In genomic region chr15:28957606-28958498, GRCh38 we compare ENCODE assay signal across 20 cellular contexts.
DNase-seq lines count a peak whose midpoint lies in the region; ATAC-seq, FAIRE-seq and TF ChIP-seq lines count a peak whose summit lies in the region.
"Had no signal": no experiment of that assay in that cellular context is flagged by ENCODE, and none has a peak within 500 bp of the region (broad histone marks: within the 10 kb centered on the region; RNA-seq: fewer than 3 reads in every experiment).

No MANE protein-coding gene starts in this region.

- H3K9me3 Mint-ChIP-seq in naive thymus-derived CD8-positive, alpha-beta T cell: no peaks in the 10 kb centered on the region
- H3K9me3 Mint-ChIP-seq: CD4-positive, CD25-positive, alpha-beta regulatory T cell; GM23338 had no signal

- ATAC-seq in Right ventricle myocardium superior (ENCODE audit: poor library complexity) (no peak), K562 (peak; percentile 12)
- no peak for ATAC-seq in naive thymus-derived CD8-positive, alpha-beta T cell
- ATAC-seq: GM23338, Right ventricle myocardium inferior had no signal

- 0 out of 2 replicates have a peak, but pooled peaks cover 3% of the 10 kb centered on the region for H4K20me1 ChIP-seq in K562 (replicated peaks; ENCODE audit: control insufficient read depth, insufficient read depth, low read length)
- no peaks in the 10 kb centered on the region for H4K20me1 ChIP-seq in MM.1S (ENCODE audit: insufficient read depth, low read length)

- H3K27ac ChIP-seq in right atrium auricular region (no peak overlapping the region), K562 (ENCODE audit: extremely low read depth, low read depth, low read length) (peak overlapping the region; percentile 28; the same call in 1 of the 3 replicates), MM.1S (ENCODE audit: low read length) (no peak overlapping the region), esophagus squamous epithelium (no peak overlapping the region)

- POLR2A ChIA-PET in K562 (lab: Yijun Ruan, JAX): interaction anchor here (1.4 to 2.3 kb wide), 3 partner anchors 11 to 17 kb away, joined by 3 to 11 read pairs (median 3); no protein-coding TSS in a partner anchor
- POLR2A ChIA-PET in naive thymus-derived CD8-positive, alpha-beta T cell (lab: Charles Lee): interaction anchor here (0.7 kb wide), 1 partner anchor 11 kb away, joined by 5 read pairs; no protein-coding TSS in a partner anchor

- H3K4me1 ChIP-seq in right atrium auricular region: no peaks in the 10 kb centered on the region
- peaks cover 37 to 46% of the 10 kb centered on the region in 2 experiments for H3K4me1 ChIP-seq in K562 (replicated peaks in 1 of 2; ENCODE audit: control insufficient read depth in 2 of 2, insufficient read depth in 2 of 2, low read length in 2 of 2)
- H3K4me1 ChIP-seq in MM.1S (ENCODE audit: low read length): peaks cover 18% of the 10 kb centered on the region
- H3K4me1 ChIP-seq in esophagus squamous epithelium: no peaks in the 10 kb centered on the region

- H3K27me3 ChIP-seq in right atrium auricular region (no peaks in the 10 kb centered on the region), K562 (ENCODE audit: control insufficient read depth in 2 of 2, insufficient read depth in 2 of 2, low read length in 2 of 2) (no peaks in the 10 kb centered on the region), MM.1S (replicated peaks; ENCODE audit: insufficient read depth, low read length) (no peaks in the 10 kb centered on the region), esophagus squamous epithelium (no peaks in the 10 kb centered on the region)

- 83% methylated on average over 18 of the region's 18 CpGs for WGBS in K562 (ENCODE audit: insufficient coverage, low coverage, missing lambda C conversion rate)
- 76 to 86% methylated on average over 4 to 12 of the region's 18 CpGs for WGBS in esophagus squamous epithelium, 2 donors

- H2AFZ ChIP-seq in K562 (ENCODE audit: low read depth, low read length) (no peak overlapping the region), MM.1S (ENCODE audit: low read length) (no peak overlapping the region)
- H2AFZ ChIP-seq: GM23338 had no signal

- no peaks in the 10 kb centered on the region for H3K9me3 ChIP-seq in right atrium auricular region
- H3K9me3 ChIP-seq in K562 (replicated peaks; ENCODE audit: control insufficient read depth, insufficient read depth, low read depth, low read length): no peaks in the 10 kb centered on the region
- H3K9me3 ChIP-seq in MM.1S (replicated peaks; ENCODE audit: insufficient read depth, low read length): no peaks in the 10 kb centered on the region
- H3K9me3 ChIP-seq in esophagus squamous epithelium: no peaks in the 10 kb centered on the region

- no peak for TF ChIP-seq EP300 in K562 (IDR thresholded peaks at IDR 0.05; ENCODE audit: low read length)

- peaks cover 45% of the 10 kb centered on the region for H3K79me2 ChIP-seq in K562 (ENCODE audit: control insufficient read depth, insufficient read depth, low read length)
- H3K79me2 ChIP-seq in MM.1S (ENCODE audit: low read length): peaks cover 6% of the 10 kb centered on the region; the same call in 1 of the 2 replicates

- TF ChIP-seq CTCF in right atrium auricular region (IDR thresholded peaks at IDR 0.05) (no peak), K562 (IDR thresholded peaks at IDR 0.05 in 2 of 3, conservative IDR thresholded peaks at IDR 0.05 in 1 of 3; ENCODE audit: insufficient read depth in 2 of 3, low read depth in 1 of 3, low read length in 3 of 3) (no peak), MM.1S (IDR thresholded peaks at IDR 0.05; ENCODE audit: low read length) (no peak), esophagus squamous epithelium (IDR thresholded peaks at IDR 0.05) (no peak)

- no peaks in the 10 kb centered on the region for H3K36me3 ChIP-seq in right atrium auricular region
- peaks cover 5% of the 10 kb centered on the region; the same call in 2 of the 3 replicates for H3K36me3 ChIP-seq in K562 (ENCODE audit: control insufficient read depth, insufficient read depth, low read length)
- no peaks in the 10 kb centered on the region for H3K36me3 ChIP-seq in MM.1S (replicated peaks; ENCODE audit: insufficient read depth, low read length)
- H3K36me3 ChIP-seq in esophagus squamous epithelium: no peaks in the 10 kb centered on the region

- intact Hi-C loops in Right ventricle myocardium superior (cut with DNase I): no loop called here
- intact Hi-C loops in K562 (cut with micrococcal nuclease): loop anchor here (5.0 kb wide), 1 partner anchor 46 kb away; no protein-coding TSS in a partner anchor
- intact Hi-C loops in esophagus squamous epithelium (cut with DNase I): no loop called here

- H3F3A ChIP-seq in MM.1S (ENCODE audit: insufficient read depth, low read length): no peaks in the 10 kb centered on the region

- peak; percentile 61 for FAIRE-seq in K562 (lab: Jason Lieb, UNC)
- FAIRE-seq: D721Med, G401.6, GM12892 had no signal

- H3K9me2 ChIP-seq in MM.1S (replicated peaks; ENCODE audit: insufficient read depth, low read length): no peaks in the 10 kb centered on the region

- H3K4me2 ChIP-seq in K562 (ENCODE audit: insufficient read depth, low read length) (no peak overlapping the region; the same call in 1 of the 2 replicates), MM.1S (ENCODE audit: low read depth, low read length) (no peak overlapping the region)
- H3K4me2 ChIP-seq: GM23338 had no signal

- peaks cover 0 to 10% (median 10%) of the 10 kb centered on the region in 3 donors for H3K36me3 Mint-ChIP-seq in naive thymus-derived CD8-positive, alpha-beta T cell
- H3K36me3 Mint-ChIP-seq: CD4-positive, CD25-positive, alpha-beta regulatory T cell had no signal

- no TSS peak for BruUV-seq in K562 (replicated peaks; lab: Mats Ljungman, UMichigan)

- no peak for TF ChIP-seq POLR2A in K562 (conservative IDR thresholded peaks at IDR 0.05)
- TF ChIP-seq POLR2A in esophagus squamous epithelium (IDR thresholded peaks at IDR 0.05): no peak

- no peak overlapping the region for H3K4me3 ChIP-seq in right atrium auricular region
- H3K4me3 ChIP-seq in K562: no peak overlapping the region
- H3K4me3 ChIP-seq in MM.1S (ENCODE audit: low read length): no peak overlapping the region
- no peak overlapping the region for H3K4me3 ChIP-seq in esophagus squamous epithelium
- H3K4me3 ChIP-seq: GM23338 had no signal

- in situ Hi-C loops in K562 (cut with MboI): no loop called here

- CTCF ChIA-PET in K562 (lab: Yijun Ruan, JAX; ENCODE audit: low intra/inter-chr PET ratio): no interaction called here

- TF ChIP-seq RAD21 in K562 (CRISPR knock-in tag; conservative IDR thresholded peaks at IDR 0.05 in 1 of 2, IDR thresholded peaks at IDR 0.05 in 1 of 2): no peak

- H3K9me1 ChIP-seq in K562 (ENCODE audit: control insufficient read depth, insufficient read depth, low read length): no peaks in the 10 kb centered on the region

- peak overlapping the region; percentile 34 to 92 (median 82) for H3K27ac Mint-ChIP-seq in naive thymus-derived CD8-positive, alpha-beta T cell
- H3K27ac Mint-ChIP-seq: GM23338 had no signal

- H3K4me3 Mint-ChIP-seq in naive thymus-derived CD8-positive, alpha-beta T cell: peak overlapping the region in 7 of 10 donors; percentile 16 to 82 (median 57)
- H3K4me3 Mint-ChIP-seq: CD4-positive, CD25-positive, alpha-beta regulatory T cell; GM23338 had no signal

- H3K27me3 Mint-ChIP-seq in naive thymus-derived CD8-positive, alpha-beta T cell: no peaks in the 10 kb centered on the region
- H3K27me3 Mint-ChIP-seq: CD4-positive, CD25-positive, alpha-beta regulatory T cell had no signal

- H3K4me1 Mint-ChIP-seq in naive thymus-derived CD8-positive, alpha-beta T cell: peaks cover 55 to 93% (median 84%) of the 10 kb centered on the region in 4 donors

- H3K9ac ChIP-seq in K562 (ENCODE audit: insufficient read depth in 1 of 2, low read depth in 2 of 2, low read length in 2 of 2) (peak overlapping the region in 1 of 2 experiments; percentile 33; a peak in 1 of 4 replicates), MM.1S (ENCODE audit: low read length) (no peak overlapping the region)

- peak; percentile 48 for DNase-seq in right atrium auricular region (ENCODE audit: low spot score)
- no peak for DNase-seq in Right ventricle myocardium superior
- peak in 1 of 4 experiments; percentile 24 for DNase-seq in K562 (ENCODE audit: extremely low read depth in 1 of 4, low spot score in 3 of 4)
- DNase-seq in naive thymus-derived CD8-positive, alpha-beta T cell: no peak
- no peak for DNase-seq in NCI-H82 (lab: John Stamatoyannopoulos, UW)
- no peak for DNase-seq in AML-193 (lab: John Stamatoyannopoulos, UW)
- DNase-seq in MM.1S: no peak
- no peak for DNase-seq in esophagus squamous epithelium (lab: John Stamatoyannopoulos, UW)
- DNase-seq: CD4-positive, CD25-positive, alpha-beta regulatory T cell; DMS79 treated with DMSO at 0.1 percent for 48 hours; NCI-H1092 treated with DMSO at 0.1 percent for 48 hours; NCI-H187; NCI-H2171; NCI-H446 treated with DMSO at 0.1 percent for 48 hours; NCI-H748 treated with DMSO at 0.1 percent for 48 hours had no signal

TF ChIP-seq in K562, 482 proteins besides CTCF, POLR2A, EP300 and RAD21 (continues in another document):
- TF ChIP-seq USF2 (CRISPR knock-in tag; IDR thresholded peaks at IDR 0.05) (peak; percentile 75), HIVEP1 (CRISPR knock-in tag; IDR thresholded peaks at IDR 0.05) (0 out of 2 replicates have a peak, but pooled peaks have one; percentile 39), IRF9 (tag; IDR thresholded peaks at IDR 0.05) (peak; percentile 47; the same call in 1 of the 2 replicates), L3MBTL2 (IDR thresholded peaks at IDR 0.05) (peak; percentile 55)
- TF ChIP-seq, protein P1, sequence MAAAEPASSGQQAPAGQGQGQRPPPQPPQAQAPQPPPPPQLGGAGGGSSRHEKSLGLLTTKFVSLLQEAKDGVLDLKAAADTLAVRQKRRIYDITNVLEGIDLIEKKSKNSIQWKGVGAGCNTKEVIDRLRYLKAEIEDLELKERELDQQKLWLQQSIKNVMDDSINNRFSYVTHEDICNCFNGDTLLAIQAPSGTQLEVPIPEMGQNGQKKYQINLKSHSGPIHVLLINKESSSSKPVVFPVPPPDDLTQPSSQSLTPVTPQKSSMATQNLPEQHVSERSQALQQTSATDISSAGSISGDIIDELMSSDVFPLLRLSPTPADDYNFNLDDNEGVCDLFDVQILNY (CRISPR knock-in tag; IDR thresholded peaks at IDR 0.05): no peak
